17 cellular contexts compared by ENCODE assay signal in the genomic region with DNA sequence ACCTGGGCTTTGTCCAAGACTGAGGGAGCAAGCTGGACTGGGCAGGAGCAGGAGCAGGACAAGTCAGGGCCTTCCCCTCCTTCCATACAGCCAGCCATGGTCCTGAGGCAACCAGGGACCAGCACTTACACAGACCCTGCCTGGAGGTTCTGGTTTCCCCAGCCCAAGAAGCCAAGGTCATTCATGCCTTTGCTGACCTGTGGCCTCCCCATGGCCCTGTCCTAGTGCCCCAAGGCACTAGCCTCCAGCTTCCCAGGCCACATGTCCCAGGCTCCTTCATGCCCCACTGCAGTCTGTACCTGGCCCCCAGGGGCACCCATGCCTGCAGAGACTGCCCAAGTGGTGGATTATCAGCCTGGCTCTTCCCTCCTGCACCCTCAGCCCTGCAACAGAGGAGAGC.
DNase-seq lines count a peak whose midpoint lies in the region; ATAC-seq and TF ChIP-seq lines count a peak whose summit lies in the region.
"Had no signal": no experiment of that assay in that cellular context is flagged by ENCODE, and none has a peak within 500 bp of the region (broad histone marks: within the 10 kb centered on the region; RNA-seq: fewer than 3 reads in every experiment).

No MANE protein-coding gene starts in this region.

- no peaks in the 10 kb centered on the region for H3K27me3 Mint-ChIP-seq in natural killer cell treated with Interleukin-12 subunit alpha and Interleukin-12 subunit beta and Interleukin-15 and Interleukin-18, amount 100 ng/mL, for 72 hours
- H3K27me3 Mint-ChIP-seq in natural killer cell (ENCODE audit: low read depth in 2 of 2) (peaks cover 3 to 7% of the 10 kb centered on the region in 2 donors), chondrocyte (ENCODE audit: low read depth) (no peaks in the 10 kb centered on the region)
- H3K27me3 Mint-ChIP-seq: CD4-positive, alpha-beta memory T cell had no signal

- intact Hi-C loops in natural killer cell (cut with micrococcal nuclease), result no loop called here
- intact Hi-C loops in vagina (cut with DNase I), result loop anchor here (10.0 kb wide), 1 partner anchor 160 kb away; no protein-coding TSS in a partner anchor

- TF ChIP-seq CTCF in natural killer cell (IDR thresholded peaks at IDR 0.05), result no peak
- no peak for TF ChIP-seq CTCF in chondrocyte (IDR thresholded peaks at IDR 0.05)
- no peak for TF ChIP-seq CTCF in vagina (IDR thresholded peaks at IDR 0.05)

- H3K4me1 ChIP-seq in vagina, result peaks cover 33% of the 10 kb centered on the region
- H3K4me1 ChIP-seq: HAP-1 had no signal

- no peak for TF ChIP-seq POLR2A in vagina (IDR thresholded peaks at IDR 0.05)

- H3K36me3 ChIP-seq in vagina, result no peaks in the 10 kb centered on the region
- H3K36me3 ChIP-seq: HAP-1 had no signal

- no peaks in the 10 kb centered on the region for H3K9me3 ChIP-seq in vagina
- H3K9me3 ChIP-seq: HAP-1 had no signal

- H3K36me3 Mint-ChIP-seq in natural killer cell treated with Interleukin-12 subunit alpha and Interleukin-12 subunit beta and Interleukin-15 and Interleukin-18, amount 100 ng/mL, for 72 hours, result no peaks in the 10 kb centered on the region
- H3K36me3 Mint-ChIP-seq in natural killer cell (no peaks in the 10 kb centered on the region), chondrocyte (ENCODE audit: low read depth) (no peaks in the 10 kb centered on the region)
- H3K36me3 Mint-ChIP-seq: CD4-positive, alpha-beta memory T cell had no signal

- peak; percentile 47 for DNase-seq in natural killer cell treated with Interleukin-12 subunit alpha and Interleukin-12 subunit beta and Interleukin-15 and Interleukin-18, amount 100 ng/mL, for 72 hours (ENCODE audit: low spot score)
- DNase-seq in natural killer cell, result no peak
- peak; percentile 53 for DNase-seq in chondrocyte (ENCODE audit: low spot score)
- DNase-seq in mesenteric fat pad (ENCODE audit: low spot score), result peak; percentile 81
- DNase-seq in vagina (ENCODE audit: extremely low spot score in 2 of 2), result no peak
- no peak for DNase-seq in stimulated activated naive CD4-positive, alpha-beta T cell treated with Interleukin-2 at 50 U/mL for 16 hours (lab: John Stamatoyannopoulos, UW)
- DNase-seq: ACHN; Calu3; CD4-positive, alpha-beta memory T cell; DMS53; NCI-H1105; NCI-H1694; NCI-H226; NCI-H526 had no signal

- H3K4me3 Mint-ChIP-seq in natural killer cell treated with Interleukin-12 subunit alpha and Interleukin-12 subunit beta and Interleukin-15 and Interleukin-18, amount 100 ng/mL, for 72 hours, result no peak overlapping the region
- H3K4me3 Mint-ChIP-seq in natural killer cell (no peak overlapping the region), chondrocyte (ENCODE audit: unreplicated experiment) (no peak overlapping the region)
- H3K4me3 Mint-ChIP-seq: CD4-positive, alpha-beta memory T cell had no signal

- peak overlapping the region; percentile 88 for H3K27ac ChIP-seq in vagina

- H3K27me3 ChIP-seq in vagina, result no peaks in the 10 kb centered on the region

- no peak overlapping the region for H3K27ac Mint-ChIP-seq in natural killer cell treated with Interleukin-12 subunit alpha and Interleukin-12 subunit beta and Interleukin-15 and Interleukin-18, amount 100 ng/mL, for 72 hours
- H3K27ac Mint-ChIP-seq in natural killer cell, result no peak overlapping the region
- H3K27ac Mint-ChIP-seq in chondrocyte (ENCODE audit: unreplicated experiment), result no peak overlapping the region

- peaks cover 32 to 48% of the 10 kb centered on the region in 2 donors for H3K4me1 Mint-ChIP-seq in natural killer cell treated with Interleukin-12 subunit alpha and Interleukin-12 subunit beta and Interleukin-15 and Interleukin-18, amount 100 ng/mL, for 72 hours (ENCODE audit: low read depth in 2 of 2)
- peaks cover 13 to 18% of the 10 kb centered on the region in 2 donors for H3K4me1 Mint-ChIP-seq in natural killer cell
- peaks cover 13% of the 10 kb centered on the region for H3K4me1 Mint-ChIP-seq in chondrocyte (ENCODE audit: low read depth)

- H3K4me3 ChIP-seq in vagina, result no peak overlapping the region
- H3K4me3 ChIP-seq: HAP-1 had no signal

- peaks cover 4% of the 10 kb centered on the region for H3K9me3 Mint-ChIP-seq in natural killer cell treated with Interleukin-12 subunit alpha and Interleukin-12 subunit beta and Interleukin-15 and Interleukin-18, amount 100 ng/mL, for 72 hours
- H3K9me3 Mint-ChIP-seq in natural killer cell (peaks cover 0 to 2% of the 10 kb centered on the region in 2 donors), chondrocyte (ENCODE audit: low read depth) (peaks cover 2% of the 10 kb centered on the region)

- peak in 1 of 2 donors; percentile 25 for ATAC-seq in natural killer cell treated with Interleukin-12 subunit alpha and Interleukin-12 subunit beta and Interleukin-15 and Interleukin-18, amount 100 ng/mL, for 72 hours
- ATAC-seq in natural killer cell (no peak), HG03521 (IDR thresholded peaks at IDR 0.05; ENCODE audit: unreplicated experiment) (no peak), GM21390 (IDR thresholded peaks at IDR 0.05; ENCODE audit: unreplicated experiment) (no peak)

Comparison
In these comparisons a context has a peak if more than half of its experiments do, and no peak if none do; other contexts are left out.
1. DNase-seq: peak in natural killer cell treated with Interleukin-12 subunit alpha and Interleukin-12 subunit beta and Interleukin-15 and Interleukin-18, amount 100 ng/mL, for 72 hours (single experiment), chondrocyte (single experiment) and mesenteric fat pad (single experiment); none in natural killer cell (single experiment), vagina (0 of 2) and stimulated activated naive CD4-positive, alpha-beta T cell treated with Interleukin-2 at 50 U/mL for 16 hours (single experiment).